15 cellular contexts compared by ENCODE assay signal in the genomic region with DNA sequence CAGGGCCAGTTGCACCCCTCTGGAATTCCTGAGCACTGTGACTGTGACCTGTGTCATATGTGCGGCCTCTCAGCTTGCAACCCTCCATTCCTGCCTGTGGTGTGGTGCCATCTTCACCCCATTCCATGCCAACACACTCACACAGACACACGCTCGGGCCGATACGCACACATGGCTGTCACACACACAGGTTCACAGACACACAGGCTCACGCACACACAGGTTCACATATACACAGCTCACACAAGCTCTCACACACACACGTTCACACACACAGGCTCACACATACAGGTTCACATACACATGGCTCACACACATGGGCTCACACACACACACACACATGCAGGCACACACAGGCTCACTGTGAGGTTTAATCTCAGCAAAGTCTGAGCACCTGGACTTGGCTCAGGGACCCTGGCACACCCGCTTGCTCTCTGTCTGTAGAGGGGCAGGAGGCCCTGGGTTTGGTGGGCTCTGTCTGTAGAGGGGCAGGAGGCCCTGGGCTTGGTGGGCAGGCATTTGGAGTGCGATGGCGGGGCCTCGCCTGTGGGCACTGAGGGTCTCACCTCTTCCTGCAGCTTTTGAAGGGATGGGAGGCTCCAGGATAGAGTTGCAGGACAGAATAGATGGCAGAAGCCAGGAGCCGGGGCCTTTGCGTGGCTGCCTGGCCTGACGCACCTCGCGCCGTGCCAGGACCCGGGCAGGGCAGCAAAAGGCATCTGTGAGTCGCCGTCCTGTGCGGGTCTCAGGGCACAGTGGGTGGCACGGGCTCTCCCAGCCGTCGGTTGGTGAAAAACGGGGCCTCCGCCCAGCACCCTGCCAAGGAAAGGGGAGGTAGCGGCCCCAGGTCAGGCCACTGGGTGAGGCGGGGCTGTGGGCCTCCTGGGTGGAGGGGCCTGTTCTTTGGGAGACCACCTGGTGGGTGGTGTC. TPM values are rescaled to one million over a fixed set of nuclear protein-coding genes. Genes with fewer than 3 reads are reported as not detected.
A peak's percentile ranks its signal among the peaks of the same experiment; 100 is the strongest.
DNase-seq lines count a peak whose midpoint lies in the region; ATAC-seq and TF ChIP-seq lines count a peak whose summit lies in the region.
"Had no signal": no experiment of that assay in that cellular context is flagged by ENCODE, and none has a peak within 500 bp of the region (broad histone marks: within the 10 kb centered on the region; RNA-seq: fewer than 3 reads in every experiment).

No MANE protein-coding gene starts in this region.

- H3K4me1 ChIP-seq in BLaER1 (peaks cover 18% of the 10 kb centered on the region), heart left ventricle (peaks cover 0 to 47% (median 11%) of the 10 kb centered on the region in 12 donors)
- H3K4me1 ChIP-seq: parathyroid adenoma had no signal

- H3K27ac ChIP-seq in BLaER1 (no peak overlapping the region), RWPE1 (peak overlapping the region; percentile 34), heart left ventricle (peak overlapping the region in 3 of 12 donors; percentile 66 to 90 (median 75))
- H3K27ac ChIP-seq: parathyroid adenoma had no signal

- DNase-seq in RWPE1 (ENCODE audit: low spot score) (no peak), heart left ventricle (peak; percentile 5 to 57 (median 20)), nephron progenitor cell (peak; percentile 2)
- DNase-seq in activated CD4-positive, CD25-positive, alpha-beta regulatory T cell (lab: John Stamatoyannopoulos, UW): no peak
- DNase-seq in activated CD4-positive, alpha-beta T cell treated with anti-CD3 and anti-CD28 coated beads, Interleukin-2, amount 50 U/mL, for 4 hours: no peak
- DNase-seq: activated B cell treated with CpG ODN at 0.5 μM for 24 hours; activated naive CD4-positive, alpha-beta T cell treated with anti-CD3 and anti-CD28 coated beads for 36 hours; GDM1; NCI-H524 treated with DMSO at 0.1 percent for 48 hours; OCI-M1; stimulated activated CD4-positive, alpha-beta T cell treated with anti-CD3 and anti-CD28 coated beads, Interleukin-12 subunit alpha, Interleukin-12 subunit beta, amount 100 ng/mL, for 4 hours had no signal

- no peak for TF ChIP-seq POLR2A in heart left ventricle (IDR thresholded peaks at IDR 0.05)

- H3K4me2 ChIP-seq in BLaER1: peak overlapping the region; percentile 62; the same call in 1 of the 2 replicates

- H3K27ac Mint-ChIP-seq in nephron progenitor cell: peak overlapping the region; percentile 2
- H3K27ac Mint-ChIP-seq: activated B cell treated with CpG ODN at 0.5 μM for 24 hours; activated naive CD4-positive, alpha-beta T cell treated with anti-CD3 and anti-CD28 coated beads for 36 hours had no signal

- no peak for ATAC-seq in heart left ventricle
- ATAC-seq in activated CD4-positive, CD25-positive, alpha-beta regulatory T cell treated with anti-CD3 and anti-CD28 coated beads, Interleukin-2, amount 50 U/mL, for 24 hours: no peak
- ATAC-seq in HG03025 (IDR thresholded peaks at IDR 0.05; ENCODE audit: low FRiP score, unreplicated experiment): no peak

- no peak overlapping the region for H3K4me3 Mint-ChIP-seq in nephron progenitor cell
- H3K4me3 Mint-ChIP-seq: activated B cell treated with CpG ODN at 0.5 μM for 24 hours; activated naive CD4-positive, alpha-beta T cell treated with anti-CD3 and anti-CD28 coated beads for 36 hours had no signal

- H3K4me1 Mint-ChIP-seq in nephron progenitor cell: peaks cover 52% of the 10 kb centered on the region
- H3K4me1 Mint-ChIP-seq: activated B cell treated with CpG ODN at 0.5 μM for 24 hours had no signal

- H3K36me3 ChIP-seq in BLaER1: no peaks in the 10 kb centered on the region
- H3K36me3 ChIP-seq in heart left ventricle: no peaks in the 10 kb centered on the region

- H3K27me3 ChIP-seq in BLaER1 (no peaks in the 10 kb centered on the region), heart left ventricle (no peaks in the 10 kb centered on the region)

- CTCF ChIA-PET in RWPE1 (lab: Yijun Ruan, JAX): interaction anchor here (0.5 to 0.7 kb wide), 3 partner anchors 9 to 134 kb away, joined by 3 to 5 read pairs (median 4); no protein-coding TSS in a partner anchor

- H3K4me3 ChIP-seq in BLaER1 (no peak overlapping the region), heart left ventricle (no peak overlapping the region)

- H3K9ac ChIP-seq in BLaER1: no peak overlapping the region
- H3K9ac ChIP-seq: parathyroid adenoma had no signal

- no peaks in the 10 kb centered on the region for H3K36me3 Mint-ChIP-seq in nephron progenitor cell (ENCODE audit: low read depth)

- H3K9me3 ChIP-seq in BLaER1 (no peaks in the 10 kb centered on the region), heart left ventricle (no peaks in the 10 kb centered on the region)

- WGBS in heart left ventricle, 4 donors: 89 to 96% (median 93%) methylated on average over 14 to 28 of the region's 28 CpGs

- H4K20me1 ChIP-seq in BLaER1: no peaks in the 10 kb centered on the region

- POLR2A ChIA-PET in RWPE1 (lab: Yijun Ruan, JAX; ENCODE audit: low non-redundant PET): interaction anchor here (0.7 kb wide), 1 partner anchor 123 kb away, joined by 3 read pairs; no protein-coding TSS in a partner anchor

- TF ChIP-seq CTCF in RWPE1 (conservative IDR thresholded peaks at IDR 0.05; ENCODE audit: low read depth): no peak
- no peak for TF ChIP-seq CTCF in heart left ventricle (IDR thresholded peaks at IDR 0.05)
- TF ChIP-seq CTCF in nephron progenitor cell (IDR thresholded peaks at IDR 0.05): no peak

- intact Hi-C loops in heart left ventricle (cut with DNase I): no loop called here

- H3K27me3 Mint-ChIP-seq in nephron progenitor cell (ENCODE audit: low read depth, poor library complexity): no peaks in the 10 kb centered on the region
- H3K27me3 Mint-ChIP-seq: activated B cell treated with CpG ODN at 0.5 μM for 24 hours had no signal

- no peaks in the 10 kb centered on the region for H3K9me3 Mint-ChIP-seq in nephron progenitor cell
- H3K9me3 Mint-ChIP-seq: activated B cell treated with CpG ODN at 0.5 μM for 24 hours; activated naive CD4-positive, alpha-beta T cell treated with anti-CD3 and anti-CD28 coated beads for 36 hours had no signal

RNA-seq across cellular contexts. Expression of a gene that starts 17.1 kb away (rescaled TPM):
- total RNA-seq in heart left ventricle: 100 to 1,000 TPM in 2 of 9 donors, 10 to 100 TPM in 7; 31.7 to 109 (median 59.0) TPM
- 10 to 100 TPM; 38.9 to 65.6 TPM for polyA plus RNA-seq in heart left ventricle

Comparison
In these comparisons a context has a peak if more than half of its experiments do, and no peak if none do; other contexts are left out.
1. DNase-seq: peak in heart left ventricle (5 of 5) and nephron progenitor cell (single experiment); none in RWPE1 (single experiment), activated CD4-positive, CD25-positive, alpha-beta regulatory T cell (0 of 4) and activated CD4-positive, alpha-beta T cell treated with anti-CD3 and anti-CD28 coated beads, Interleukin-2, amount 50 U/mL, for 4 hours (0 of 2).